ENCODE assay signal across 11 cellular contexts in genomic region chr1:64892576-64893573, GRCh38.
DNase-seq lines count a peak whose midpoint lies in the region; ATAC-seq, FAIRE-seq and TF ChIP-seq lines count a peak whose summit lies in the region.
"Had no signal": no experiment of that assay in that cellular context is flagged by ENCODE, and none has a peak within 500 bp of the region (broad histone marks: within the 10 kb centered on the region; RNA-seq: fewer than 3 reads in every experiment).

No MANE protein-coding gene starts in this region.

- H3K27me3 Mint-ChIP-seq in astrocyte (ENCODE audit: low read depth, unreplicated experiment): no peaks in the 10 kb centered on the region
- no peaks in the 10 kb centered on the region for H3K27me3 Mint-ChIP-seq in activated CD8-positive, alpha-beta memory T cell treated with anti-CD3 and anti-CD28 coated beads, Interleukin-2, amount 10 ng/mL, durations not matched to agents 7 days and 5 days

- WGBS in lung, 2 donors: 56 to 69% methylated on average over 5 of the region's 5 CpGs

- no peak for TF ChIP-seq POLR2A in H54 (IDR thresholded peaks at IDR 0.05; ENCODE audit: low read depth, low read length)

- BruUV-seq in A673 (replicated peaks; lab: Mats Ljungman, UMichigan): no TSS peak

- H3K4me3 ChIP-seq in A673 (ENCODE audit: low read depth, low read length, poor library complexity, severe bottlenecking) (peak overlapping the region; percentile 34), astrocyte (ENCODE audit: insufficient read depth, low read depth, low read length) (no peak overlapping the region), lung (no peak overlapping the region)

- no peaks in the 10 kb centered on the region for H3K9me3 Mint-ChIP-seq in astrocyte (ENCODE audit: unreplicated experiment)
- H3K9me3 Mint-ChIP-seq in activated CD8-positive, alpha-beta memory T cell treated with anti-CD3 and anti-CD28 coated beads, Interleukin-2, amount 10 ng/mL, durations not matched to agents 7 days and 5 days (ENCODE audit: low read depth): no peaks in the 10 kb centered on the region

- no peak overlapping the region for H2AFZ ChIP-seq in astrocyte (ENCODE audit: low read depth, low read length)

- peaks cover 41% of the 10 kb centered on the region for H4K20me1 ChIP-seq in astrocyte (ENCODE audit: insufficient read depth, low read length)

- TF ChIP-seq CTCF in A673 (conservative IDR thresholded peaks at IDR 0.05; ENCODE audit: low read depth, low read length) (no peak), astrocyte (IDR thresholded peaks at IDR 0.05; ENCODE audit: insufficient read depth, low read depth, low read length) (no peak), lung (IDR thresholded peaks at IDR 0.05; ENCODE audit: control extremely low read depth, extremely low read depth) (no peak)

- FAIRE-seq in GM18507 (lab: Jason Lieb, UNC) (peak; percentile 39), astrocyte (lab: Jason Lieb, UNC) (no peak), H54 (lab: Jason Lieb, UNC) (no peak)

- H3K36me3 ChIP-seq in A673 (ENCODE audit: insufficient read depth, low read length, poor library complexity, severe bottlenecking) (no peaks in the 10 kb centered on the region), astrocyte (ENCODE audit: insufficient read depth, low read length) (no peaks in the 10 kb centered on the region), lung (ENCODE audit: control insufficient read depth in 2 of 2, insufficient read depth in 2 of 2, low read length in 2 of 2) (no peaks in the 10 kb centered on the region)

- H3K36me3 Mint-ChIP-seq in astrocyte (ENCODE audit: low read depth, unreplicated experiment): no peaks in the 10 kb centered on the region
- peaks cover 3% of the 10 kb centered on the region for H3K36me3 Mint-ChIP-seq in activated CD8-positive, alpha-beta memory T cell treated with anti-CD3 and anti-CD28 coated beads, Interleukin-2, amount 10 ng/mL, durations not matched to agents 7 days and 5 days

- H3K27me3 ChIP-seq in A673 (replicated peaks; ENCODE audit: insufficient read depth, low read depth, low read length, poor library complexity): no peaks in the 10 kb centered on the region
- H3K27me3 ChIP-seq in astrocyte (ENCODE audit: insufficient read depth, low read length): no peaks in the 10 kb centered on the region
- no peaks in the 10 kb centered on the region for H3K27me3 ChIP-seq in lung (ENCODE audit: control insufficient read depth, insufficient read depth)

- intact Hi-C loops in A673 (cut with micrococcal nuclease; ENCODE audit: unreplicated experiment): loop anchor here (10.0 kb wide), 1 partner anchor 132 kb away; no protein-coding TSS in a partner anchor

- H3K4me1 ChIP-seq in A673 (ENCODE audit: insufficient read depth, low read length, poor library complexity, severe bottlenecking) (peaks cover 98% of the 10 kb centered on the region), astrocyte (ENCODE audit: insufficient read depth, low read length) (peaks cover 20% of the 10 kb centered on the region), lung (ENCODE audit: control insufficient read depth in 2 of 2, insufficient read depth in 2 of 2, low read length in 2 of 2) (peaks cover 25 to 34% of the 10 kb centered on the region in 2 donors)

- CTCF ChIA-PET in A673 (lab: Charles Lee): no interaction called here
- CTCF ChIA-PET in activated CD8-positive, alpha-beta memory T cell treated with anti-CD3 and anti-CD28 coated beads, Interleukin-2, amount 10 ng/mL, durations not matched to agents 7 days and 5 days (lab: Charles Lee): interaction anchor here (1.1 to 2.0 kb wide), 3 partner anchors 16 to 144 kb away, joined by 3 to 7 read pairs (median 6); no protein-coding TSS in a partner anchor

- no peak overlapping the region for H3K27ac Mint-ChIP-seq in astrocyte (ENCODE audit: unreplicated experiment)
- no peak overlapping the region for H3K27ac Mint-ChIP-seq in activated CD8-positive, alpha-beta memory T cell treated with anti-CD3 and anti-CD28 coated beads, Interleukin-2, amount 10 ng/mL, durations not matched to agents 7 days and 5 days

- H3K9me3 ChIP-seq in A673 (ENCODE audit: low read depth, low read length, poor library complexity, severe bottlenecking): no peaks in the 10 kb centered on the region
- H3K9me3 ChIP-seq in astrocyte (ENCODE audit: insufficient read depth, low read depth, low read length): no peaks in the 10 kb centered on the region
- no peaks in the 10 kb centered on the region for H3K9me3 ChIP-seq in lung (ENCODE audit: control insufficient read depth in 2 of 2, insufficient read depth in 1 of 2, low read length in 1 of 2)

- H3K4me1 Mint-ChIP-seq in astrocyte (ENCODE audit: low read depth, unreplicated experiment): peaks cover 57% of the 10 kb centered on the region
- peaks cover 72% of the 10 kb centered on the region for H3K4me1 Mint-ChIP-seq in activated CD8-positive, alpha-beta memory T cell treated with anti-CD3 and anti-CD28 coated beads, Interleukin-2, amount 10 ng/mL, durations not matched to agents 7 days and 5 days

- peak; percentile 7 for ATAC-seq in lung (ENCODE audit: insufficient read depth, low FRiP score)
- ATAC-seq in activated CD8-positive, alpha-beta memory T cell treated with anti-CD3 and anti-CD28 coated beads, Interleukin-2, amount 10 ng/mL, durations not matched to agents 7 days and 5 days: no peak

- H3K9ac ChIP-seq in astrocyte (ENCODE audit: low read length): no peak overlapping the region

- H3K27ac ChIP-seq in A673 (ENCODE audit: low read depth, low read length, poor library complexity, severe bottlenecking) (peak overlapping the region; percentile 92), astrocyte (ENCODE audit: low read depth, low read length) (no peak overlapping the region), lung (ENCODE audit: low read depth in 1 of 2, low read length in 1 of 2) (peak overlapping the region in 1 of 2 donors; percentile 8)
- H3K27ac ChIP-seq: C4-2B had no signal

- peak overlapping the region; percentile 55 for H3K4me3 Mint-ChIP-seq in astrocyte (ENCODE audit: unreplicated experiment)
- no peak overlapping the region for H3K4me3 Mint-ChIP-seq in activated CD8-positive, alpha-beta memory T cell treated with anti-CD3 and anti-CD28 coated beads, Interleukin-2, amount 10 ng/mL, durations not matched to agents 7 days and 5 days

- POLR2A ChIA-PET in A673 (lab: Charles Lee; ENCODE audit: low non-redundant PET): no interaction called here

- peaks cover 90% of the 10 kb centered on the region for H3K79me2 ChIP-seq in astrocyte (ENCODE audit: insufficient read depth, low read length)

- DNase-seq in A673 (ENCODE audit: low spot score) (peak; percentile 63), GM18507 (ENCODE audit: extremely low spot score, insufficient read length, low read depth) (no peak), astrocyte (ENCODE audit: low read depth) (no peak), lung (ENCODE audit: low spot score) (peak; percentile 49), dedifferentiated amniotic fluid mesenchymal stem cell (ENCODE audit: extremely low spot score) (no peak), H54 (ENCODE audit: insufficient read length, low spot score) (no peak), SKM-1 (lab: John Stamatoyannopoulos, UW; ENCODE audit: unreplicated experiment) (no peak)
- DNase-seq in activated CD8-positive, alpha-beta memory T cell treated with anti-CD3 and anti-CD28 coated beads, Interleukin-2, amount 10 ng/mL, durations not matched to agents 7 days and 5 days: no peak
- DNase-seq: activated CD4-positive, alpha-beta T cell treated with anti-CD3 and anti-CD28 coated beads, Interleukin-2, amount 50 U/mL, for 4 hours; NCI-H2029 had no signal

- no peak overlapping the region for H3K4me2 ChIP-seq in astrocyte (ENCODE audit: low read length)

Comparison
In these comparisons a context has a peak if more than half of its experiments do, and no peak if none do; other contexts are left out.
1. DNase-seq: peak in A673 (single experiment) and lung (single experiment); none in GM18507 (single experiment), astrocyte (single experiment), activated CD8-positive, alpha-beta memory T cell treated with anti-CD3 and anti-CD28 coated beads, Interleukin-2, amount 10 ng/mL, durations not matched to agents 7 days and 5 days (single experiment), dedifferentiated amniotic fluid mesenchymal stem cell (single experiment), H54 (single experiment) and SKM-1 (single experiment).